In genomic region chr19:29610574-29611271, GRCh38 we compare ENCODE assay signal across 8 cellular contexts. TPM values are rescaled to one million over a fixed set of nuclear protein-coding genes. Genes with fewer than 3 reads are reported as not detected.
A peak's percentile ranks its signal among the peaks of the same experiment; 100 is the strongest.
DNase-seq lines count a peak whose midpoint lies in the region; ATAC-seq and TF ChIP-seq lines count a peak whose summit lies in the region.

No MANE protein-coding gene starts in this region.

- H3K27ac Mint-ChIP-seq in activated naive CD8-positive, alpha-beta T cell treated with anti-CD3 and anti-CD28 coated beads, Interleukin-2, amount 10 ng/mL, durations not matched to agents 7 days and 5 days: no peak overlapping the region

- intact Hi-C loops in heart right ventricle (cut with DNase I): loop anchor here (1.0 to 10.0 kb wide), 9 partner anchors 52 to 107 kb away; partner anchors contain the start of gene C19orf12 (in 3 of the 10)

- H3K27me3 Mint-ChIP-seq in activated naive CD8-positive, alpha-beta T cell treated with anti-CD3 and anti-CD28 coated beads, Interleukin-2, amount 10 ng/mL, durations not matched to agents 7 days and 5 days: no peaks in the 10 kb centered on the region

- POLR2A ChIA-PET in activated naive CD8-positive, alpha-beta T cell treated with anti-CD3 and anti-CD28 coated beads, Interleukin-2, amount 10 ng/mL, durations not matched to agents 7 days and 5 days (lab: Charles Lee): interaction anchor here (0.5 to 3.6 kb wide), 8 partner anchors 10 to 384 kb away, joined by 3 to 28 read pairs (median 4); partner anchors contain the start of genes C19orf12 and PLEKHF1

- H3K36me3 ChIP-seq in MG63: peaks cover 55% of the 10 kb centered on the region
- H3K36me3 ChIP-seq in SU-DHL-6 (ENCODE audit: low read length): 0 out of 2 replicates have a peak, but pooled peaks cover 3% of the 10 kb centered on the region
- peaks cover 0 to 74% (median 35%) of the 10 kb centered on the region in 9 donors for H3K36me3 ChIP-seq in heart right ventricle

- no peak overlapping the region for H3K4me3 Mint-ChIP-seq in activated naive CD8-positive, alpha-beta T cell treated with anti-CD3 and anti-CD28 coated beads, Interleukin-2, amount 10 ng/mL, durations not matched to agents 7 days and 5 days

- no peaks in the 10 kb centered on the region for H3F3A ChIP-seq in SU-DHL-6 (ENCODE audit: insufficient read depth)

- H3K4me3 ChIP-seq in GM12864 (ENCODE audit: low read depth, low read length) (no peak overlapping the region), MG63 (no peak overlapping the region), SU-DHL-6 (ENCODE audit: insufficient read depth, low read length, poor library complexity, severe bottlenecking) (no peak overlapping the region), heart right ventricle (no peak overlapping the region)

- H3K27me3 ChIP-seq in MG63: no peaks in the 10 kb centered on the region
- no peaks in the 10 kb centered on the region for H3K27me3 ChIP-seq in SU-DHL-6 (ENCODE audit: low read length)
- H3K27me3 ChIP-seq in heart right ventricle: no peaks in the 10 kb centered on the region

- H3K4me1 Mint-ChIP-seq in activated naive CD8-positive, alpha-beta T cell treated with anti-CD3 and anti-CD28 coated beads, Interleukin-2, amount 10 ng/mL, durations not matched to agents 7 days and 5 days: peaks cover 17% of the 10 kb centered on the region

- H3K27ac ChIP-seq in SU-DHL-6 (ENCODE audit: low read depth, low read length): no peak overlapping the region
- H3K27ac ChIP-seq in heart right ventricle: no peak overlapping the region

- H3K36me3 Mint-ChIP-seq in activated naive CD8-positive, alpha-beta T cell treated with anti-CD3 and anti-CD28 coated beads, Interleukin-2, amount 10 ng/mL, durations not matched to agents 7 days and 5 days: peaks cover 22% of the 10 kb centered on the region

- peaks cover 10% of the 10 kb centered on the region for H3K79me2 ChIP-seq in SU-DHL-6 (ENCODE audit: insufficient read depth, low read length)

- no peaks in the 10 kb centered on the region for H3K9me2 ChIP-seq in SU-DHL-6 (replicated peaks; ENCODE audit: insufficient read depth, low read length)

- no peak overlapping the region for H2AFZ ChIP-seq in SU-DHL-6 (ENCODE audit: low read depth, low read length, severe bottlenecking)

- no peak overlapping the region for H3K9ac ChIP-seq in SU-DHL-6 (ENCODE audit: low read length)

- H3K9me3 Mint-ChIP-seq in activated naive CD8-positive, alpha-beta T cell treated with anti-CD3 and anti-CD28 coated beads, Interleukin-2, amount 10 ng/mL, durations not matched to agents 7 days and 5 days: no peaks in the 10 kb centered on the region

- no peak overlapping the region for H3K4me2 ChIP-seq in SU-DHL-6 (ENCODE audit: low read depth, low read length, poor library complexity, severe bottlenecking)

- peaks cover 0 to 15% (median 8%) of the 10 kb centered on the region in 9 donors for H3K4me1 ChIP-seq in heart right ventricle

- peak; percentile 62 for ATAC-seq in activated naive CD8-positive, alpha-beta T cell treated with anti-CD3 and anti-CD28 coated beads, Interleukin-2, amount 10 ng/mL, durations not matched to agents 7 days and 5 days (ENCODE audit: low read depth)
- peak; percentile 65 to 83 (median 74) for ATAC-seq in heart right ventricle

- DNase-seq in GM12864 (ENCODE audit: low read depth) (peak; percentile 82), HCEC 1CT (peak; percentile 74), MG63 (peak; percentile 70), heart right ventricle (peak; percentile 75 to 81), retina (peak; percentile 79), mesenteric fat pad (ENCODE audit: low spot score) (no peak)
- DNase-seq in activated naive CD8-positive, alpha-beta T cell treated with anti-CD3 and anti-CD28 coated beads, Interleukin-2, amount 10 ng/mL, durations not matched to agents 7 days and 5 days: peak; percentile 79

- peak; percentile 86 for TF ChIP-seq CTCF in GM12864 (IDR thresholded peaks at IDR 0.05; ENCODE audit: low read depth, low read length, missing control alignments)
- TF ChIP-seq CTCF in SU-DHL-6 (IDR thresholded peaks at IDR 0.05; ENCODE audit: insufficient read depth, low read length, poor library complexity, severe bottlenecking): peak; percentile 67
- TF ChIP-seq CTCF in heart right ventricle (IDR thresholded peaks at IDR 0.05): peak; percentile 70 to 92 (median 89)

- WGBS in heart right ventricle, 2 donors: 41 to 44% methylated on average over 19 of the region's 19 CpGs

- H3K9me3 ChIP-seq in MG63 (no peaks in the 10 kb centered on the region), SU-DHL-6 (ENCODE audit: insufficient read depth, low read length) (no peaks in the 10 kb centered on the region), heart right ventricle (no peaks in the 10 kb centered on the region)

- H4K20me1 ChIP-seq in SU-DHL-6 (ENCODE audit: low read depth, low read length): no peaks in the 10 kb centered on the region

RNA-seq across cellular contexts. Expression of gene POP4, which starts 4.6 kb away (rescaled TPM):
- total RNA-seq in MG63 (2014; rRNA removed; shearing (Covaris generic); ENCODE audit: low replicate concordance): 150 and 267 TPM in 2 replicates
- 10 to 100 TPM; 79.9 to 80.3 TPM for total RNA-seq in activated naive CD8-positive, alpha-beta T cell treated with anti-CD3 and anti-CD28 coated beads, Interleukin-2, amount 10 ng/mL, durations not matched to agents 7 days and 5 days
- total RNA-seq in heart right ventricle: 10 to 100 TPM; 46.6 to 61.2 (median 51.7) TPM
- 100 to 1,000 TPM in 1 of 2 donors, 10 to 100 TPM in 1; 49.4 to 108 TPM for polyA plus RNA-seq in heart right ventricle
- 57.4 TPM for total RNA-seq in mesenteric fat pad

RNA-seq across cellular contexts. Expression of gene PLEKHF1, which starts 54.5 kb away (rescaled TPM):
- 22.2 and 37.5 TPM in 2 replicates for total RNA-seq in MG63 (2014; rRNA removed; shearing (Covaris generic); ENCODE audit: low replicate concordance)
- 10 to 100 TPM; 33.3 to 35.9 TPM for total RNA-seq in activated naive CD8-positive, alpha-beta T cell treated with anti-CD3 and anti-CD28 coated beads, Interleukin-2, amount 10 ng/mL, durations not matched to agents 7 days and 5 days
- total RNA-seq in heart right ventricle: 10 to 100 TPM in 9 of 10 donors, 1 to 10 TPM in 1; 7.0 to 38.8 (median 16.5) TPM
- 10 to 100 TPM; 38.8 to 47.9 TPM for polyA plus RNA-seq in heart right ventricle
- 9.1 TPM for total RNA-seq in mesenteric fat pad
